Comparison of ENCODE assay signal across 10 cellular contexts in the genomic region with DNA sequence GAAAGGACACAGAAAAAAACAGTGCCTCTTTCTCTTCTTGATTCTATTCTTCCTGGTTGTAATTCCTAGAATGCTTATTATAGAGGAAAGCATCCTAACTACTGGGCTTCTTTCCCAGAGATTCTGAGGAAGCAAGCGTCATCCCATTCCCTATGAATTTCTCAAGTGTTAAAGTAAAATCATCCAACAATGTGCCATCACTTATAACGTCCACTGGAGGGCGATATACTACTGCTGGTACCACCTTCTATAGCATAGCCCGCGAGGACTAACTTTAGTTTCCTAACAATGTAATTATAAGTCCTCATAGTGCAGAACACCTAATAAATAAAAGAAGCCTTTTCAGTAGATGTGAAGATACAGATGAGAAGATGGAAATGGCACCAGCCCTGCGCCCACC. TPM values are rescaled to one million over a fixed set of nuclear protein-coding genes. Genes with fewer than 3 reads are reported as not detected.
DNase-seq lines count a peak whose midpoint lies in the region; ATAC-seq and TF ChIP-seq lines count a peak whose summit lies in the region.
"Had no signal": no experiment of that assay in that cellular context is flagged by ENCODE, and none has a peak within 500 bp of the region (broad histone marks: within the 10 kb centered on the region; RNA-seq: fewer than 3 reads in every experiment).

No MANE protein-coding gene starts in this region.

- H3K27me3 Mint-ChIP-seq in CD8-positive, alpha-beta T cell (ENCODE audit: low read depth), result peaks cover 34% of the 10 kb centered on the region
- H3K27me3 Mint-ChIP-seq in neural progenitor cell (ENCODE audit: insufficient read depth, low read depth), result peaks cover 5% of the 10 kb centered on the region
- H3K27me3 Mint-ChIP-seq in activated CD4-positive, alpha-beta memory T cell treated with anti-CD3 and anti-CD28 coated beads, Interleukin-2, amount 10 ng/mL, durations not matched to agents 7 days and 5 days, result peaks cover 24% of the 10 kb centered on the region
- H3K27me3 Mint-ChIP-seq in activated T-helper 2 cell treated with anti-CD3 and anti-CD28 coated beads, Interferon-gamma antibody, Interleukin-2, Interleukin-4, amounts not matched to agents 10 μg/mL and 5 μg/mL and 100 μg/mL, durations not matched to agents 14 hours and 24 hours and 36 hours (ENCODE audit: low read depth), result peaks cover 24% of the 10 kb centered on the region

- H3K4me3 Mint-ChIP-seq in CD8-positive, alpha-beta T cell, result no peak overlapping the region
- no peak overlapping the region for H3K4me3 Mint-ChIP-seq in neural progenitor cell
- H3K4me3 Mint-ChIP-seq in activated CD4-positive, alpha-beta memory T cell treated with anti-CD3 and anti-CD28 coated beads, Interleukin-2, amount 10 ng/mL, durations not matched to agents 7 days and 5 days, result no peak overlapping the region
- H3K4me3 Mint-ChIP-seq in activated T-helper 2 cell treated with anti-CD3 and anti-CD28 coated beads, Interferon-gamma antibody, Interleukin-2, Interleukin-4, amounts not matched to agents 10 μg/mL and 5 μg/mL and 100 μg/mL, durations not matched to agents 14 hours and 24 hours and 36 hours (ENCODE audit: low read depth), result no peak overlapping the region
- H3K4me3 Mint-ChIP-seq: memory B cell had no signal

- no peak overlapping the region for H2AFZ ChIP-seq in neural progenitor cell (replicated peaks)

- no peaks in the 10 kb centered on the region for H3F3A ChIP-seq in neural progenitor cell (ENCODE audit: low read depth)

- no peak overlapping the region for H3K27ac Mint-ChIP-seq in CD8-positive, alpha-beta T cell
- H3K27ac Mint-ChIP-seq in neural progenitor cell, result no peak overlapping the region
- no peak overlapping the region for H3K27ac Mint-ChIP-seq in activated CD4-positive, alpha-beta memory T cell treated with anti-CD3 and anti-CD28 coated beads, Interleukin-2, amount 10 ng/mL, durations not matched to agents 7 days and 5 days
- H3K27ac Mint-ChIP-seq in activated T-helper 2 cell treated with anti-CD3 and anti-CD28 coated beads, Interferon-gamma antibody, Interleukin-2, Interleukin-4, amounts not matched to agents 10 μg/mL and 5 μg/mL and 100 μg/mL, durations not matched to agents 14 hours and 24 hours and 36 hours, result no peak overlapping the region
- H3K27ac Mint-ChIP-seq: memory B cell had no signal

- POLR2A ChIA-PET in CD8-positive, alpha-beta T cell (lab: Charles Lee), result no interaction called here
- POLR2A ChIA-PET in activated CD4-positive, alpha-beta memory T cell treated with anti-CD3 and anti-CD28 coated beads, Interleukin-2, amount 10 ng/mL, durations not matched to agents 7 days and 5 days (lab: Charles Lee), result no interaction called here

- H3K9ac ChIP-seq in neural progenitor cell, result no peak overlapping the region

- no peaks in the 10 kb centered on the region for H3K36me3 ChIP-seq in CD8-positive, alpha-beta T cell (ENCODE audit: insufficient read depth, low read length)
- no peaks in the 10 kb centered on the region for H3K36me3 ChIP-seq in neural progenitor cell
- H3K36me3 ChIP-seq: SJSA1 had no signal

- no peak overlapping the region for H3K4me3 ChIP-seq in CD8-positive, alpha-beta T cell (ENCODE audit: low read depth, low read length)
- no peak overlapping the region for H3K4me3 ChIP-seq in neural progenitor cell
- H3K4me3 ChIP-seq: SJSA1 had no signal

- no peaks in the 10 kb centered on the region for H4K20me1 ChIP-seq in neural progenitor cell (ENCODE audit: low read depth)

- intact Hi-C loops in CD8-positive, alpha-beta T cell (cut with DNase I, micrococcal nuclease), result loop anchor here (5.0 to 10.0 kb wide), 2 partner anchors 240 to 648 kb away; no protein-coding TSS in a partner anchor
- intact Hi-C loops in activated T-helper 2 cell treated with anti-CD3 and anti-CD28 coated beads, Interferon-gamma antibody, Interleukin-2, Interleukin-4, amounts not matched to agents 10 μg/mL and 5 μg/mL and 100 μg/mL, durations not matched to agents 14 hours and 24 hours and 36 hours (cut with micrococcal nuclease), result no loop called here

- H3K27me3 ChIP-seq in CD8-positive, alpha-beta T cell (ENCODE audit: insufficient read depth, low read length), result no peaks in the 10 kb centered on the region
- H3K27me3 ChIP-seq in neural progenitor cell, result peaks cover 25% of the 10 kb centered on the region
- H3K27me3 ChIP-seq: SJSA1 had no signal

- H3K36me3 Mint-ChIP-seq in CD8-positive, alpha-beta T cell, result no peaks in the 10 kb centered on the region
- no peaks in the 10 kb centered on the region for H3K36me3 Mint-ChIP-seq in neural progenitor cell
- H3K36me3 Mint-ChIP-seq in activated CD4-positive, alpha-beta memory T cell treated with anti-CD3 and anti-CD28 coated beads, Interleukin-2, amount 10 ng/mL, durations not matched to agents 7 days and 5 days (ENCODE audit: low read depth), result no peaks in the 10 kb centered on the region
- H3K36me3 Mint-ChIP-seq in activated T-helper 2 cell treated with anti-CD3 and anti-CD28 coated beads, Interferon-gamma antibody, Interleukin-2, Interleukin-4, amounts not matched to agents 10 μg/mL and 5 μg/mL and 100 μg/mL, durations not matched to agents 14 hours and 24 hours and 36 hours (ENCODE audit: low read depth), result no peaks in the 10 kb centered on the region
- H3K36me3 Mint-ChIP-seq: memory B cell had no signal

- H3K79me2 ChIP-seq in neural progenitor cell (ENCODE audit: low read depth), result no peaks in the 10 kb centered on the region

- H3K27ac ChIP-seq in CD8-positive, alpha-beta T cell (ENCODE audit: low read depth, low read length), result no peak overlapping the region
- H3K27ac ChIP-seq in neural progenitor cell, result no peak overlapping the region
- H3K27ac ChIP-seq: SJSA1 had no signal

- H3K9me3 Mint-ChIP-seq in CD8-positive, alpha-beta T cell, result no peaks in the 10 kb centered on the region
- H3K9me3 Mint-ChIP-seq in neural progenitor cell, result peaks cover 3% of the 10 kb centered on the region
- no peaks in the 10 kb centered on the region for H3K9me3 Mint-ChIP-seq in activated CD4-positive, alpha-beta memory T cell treated with anti-CD3 and anti-CD28 coated beads, Interleukin-2, amount 10 ng/mL, durations not matched to agents 7 days and 5 days
- H3K9me3 Mint-ChIP-seq in activated T-helper 2 cell treated with anti-CD3 and anti-CD28 coated beads, Interferon-gamma antibody, Interleukin-2, Interleukin-4, amounts not matched to agents 10 μg/mL and 5 μg/mL and 100 μg/mL, durations not matched to agents 14 hours and 24 hours and 36 hours, result no peaks in the 10 kb centered on the region
- H3K9me3 Mint-ChIP-seq: memory B cell had no signal

- no peak overlapping the region for H3K4me2 ChIP-seq in neural progenitor cell

- CTCF ChIA-PET in CD8-positive, alpha-beta T cell (lab: Charles Lee), result no interaction called here
- CTCF ChIA-PET in activated CD4-positive, alpha-beta memory T cell treated with anti-CD3 and anti-CD28 coated beads, Interleukin-2, amount 10 ng/mL, durations not matched to agents 7 days and 5 days (lab: Charles Lee), result no interaction called here

- H3K9me3 ChIP-seq in CD8-positive, alpha-beta T cell (ENCODE audit: low read length), result no peaks in the 10 kb centered on the region
- peaks cover 4% of the 10 kb centered on the region for H3K9me3 ChIP-seq in neural progenitor cell (ENCODE audit: low read depth)
- H3K9me3 ChIP-seq: SJSA1 had no signal

- no peaks in the 10 kb centered on the region for H3K4me1 ChIP-seq in CD8-positive, alpha-beta T cell (ENCODE audit: insufficient read depth, low read length)
- no peaks in the 10 kb centered on the region for H3K4me1 ChIP-seq in neural progenitor cell
- H3K4me1 ChIP-seq: SJSA1 had no signal

- H3K4me1 Mint-ChIP-seq in CD8-positive, alpha-beta T cell (ENCODE audit: low read depth), result peaks cover 3% of the 10 kb centered on the region
- H3K4me1 Mint-ChIP-seq in neural progenitor cell, result peaks cover 5% of the 10 kb centered on the region
- peaks cover 5% of the 10 kb centered on the region for H3K4me1 Mint-ChIP-seq in activated CD4-positive, alpha-beta memory T cell treated with anti-CD3 and anti-CD28 coated beads, Interleukin-2, amount 10 ng/mL, durations not matched to agents 7 days and 5 days
- H3K4me1 Mint-ChIP-seq in activated T-helper 2 cell treated with anti-CD3 and anti-CD28 coated beads, Interferon-gamma antibody, Interleukin-2, Interleukin-4, amounts not matched to agents 10 μg/mL and 5 μg/mL and 100 μg/mL, durations not matched to agents 14 hours and 24 hours and 36 hours (ENCODE audit: low read depth), result peaks cover 4% of the 10 kb centered on the region

- DNase-seq in CD8-positive, alpha-beta T cell, result no peak
- DNase-seq in GM19238 (ENCODE audit: insufficient read length, low spot score), result peak; percentile 7
- peak; percentile 1 for DNase-seq in NCI-H226
- DNase-seq in dermis blood vessel endothelial cell, result peak; percentile 41
- DNase-seq in neural progenitor cell (ENCODE audit: low spot score), result peak; percentile 56
- DNase-seq in activated CD4-positive, alpha-beta memory T cell treated with anti-CD3 and anti-CD28 coated beads, Interleukin-2, amount 10 ng/mL, durations not matched to agents 7 days and 5 days, result no peak
- DNase-seq in activated T-helper 2 cell treated with anti-CD3 and anti-CD28 coated beads, Interferon-gamma antibody, Interleukin-2, Interleukin-4, amounts not matched to agents 10 μg/mL and 5 μg/mL and 100 μg/mL, durations not matched to agents 14 hours and 24 hours and 36 hours (ENCODE audit: low spot score), result no peak

- no peak for ATAC-seq in CD8-positive, alpha-beta T cell
- no peak for ATAC-seq in GM21447 (IDR thresholded peaks at IDR 0.05; ENCODE audit: unreplicated experiment)

- TF ChIP-seq CTCF in CD8-positive, alpha-beta T cell (IDR thresholded peaks at IDR 0.05), result peak; percentile 44
- TF ChIP-seq CTCF in neural progenitor cell (IDR thresholded peaks at IDR 0.05), result peak; percentile 72

RNA-seq across cellular contexts. Expression of a gene that starts 4.4 kb away (rescaled TPM):
- total RNA-seq in CD8-positive, alpha-beta T cell, result not detected
- total RNA-seq in dermis blood vessel endothelial cell, result not detected in 2 replicates
- total RNA-seq in neural progenitor cell (ENCODE audit: low replicate concordance), result 4.6 and 6.2 TPM in 2 replicates
- not detected for total RNA-seq in activated CD4-positive, alpha-beta memory T cell treated with anti-CD3 and anti-CD28 coated beads, Interleukin-2, amount 10 ng/mL, durations not matched to agents 7 days and 5 days
- 0.27 and 0.34 TPM in 2 replicates for total RNA-seq in activated T-helper 2 cell treated with anti-CD3 and anti-CD28 coated beads, Interferon-gamma antibody, Interleukin-2, Interleukin-4, amounts not matched to agents 10 μg/mL and 5 μg/mL and 100 μg/mL, durations not matched to agents 14 hours and 24 hours and 36 hours
- total RNA-seq: SJSA1 had no signal

Comparison
In these comparisons a context has a peak if more than half of its experiments do, and no peak if none do; other contexts are left out.
1. DNase-seq: peak in GM19238 (single experiment), NCI-H226 (single experiment), dermis blood vessel endothelial cell (single experiment) and neural progenitor cell (single experiment); none in CD8-positive, alpha-beta T cell (0 of 7), activated CD4-positive, alpha-beta memory T cell treated with anti-CD3 and anti-CD28 coated beads, Interleukin-2, amount 10 ng/mL, durations not matched to agents 7 days and 5 days (single experiment) and activated T-helper 2 cell treated with anti-CD3 and anti-CD28 coated beads, Interferon-gamma antibody, Interleukin-2, Interleukin-4, amounts not matched to agents 10 μg/mL and 5 μg/mL and 100 μg/mL, durations not matched to agents 14 hours and 24 hours and 36 hours (single experiment).